In the genomic region with DNA sequence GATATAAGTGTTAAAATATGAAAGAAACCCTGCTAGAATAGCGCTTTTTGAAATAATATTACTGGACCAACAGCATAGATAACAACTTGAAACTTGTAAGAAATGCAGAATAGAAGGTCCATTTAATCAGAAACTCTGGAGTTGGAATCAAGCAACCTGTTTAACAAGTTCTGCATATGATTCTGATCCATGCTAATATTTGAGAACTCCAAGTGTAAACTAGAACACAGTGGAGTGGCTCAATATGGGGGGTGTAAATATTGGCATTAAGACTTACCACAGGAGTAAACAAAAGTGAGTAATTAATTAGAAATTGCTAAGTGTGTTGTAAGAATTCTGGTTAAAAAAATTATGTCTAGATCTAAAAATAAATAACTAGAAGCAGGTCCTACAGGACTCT, we compare ENCODE assay signal across 17 cellular contexts.
DNase-seq lines count a peak whose midpoint lies in the region; ATAC-seq, FAIRE-seq and TF ChIP-seq lines count a peak whose summit lies in the region.
"Had no signal": no experiment of that assay in that cellular context is flagged by ENCODE, and none has a peak within 500 bp of the region (broad histone marks: within the 10 kb centered on the region; RNA-seq: fewer than 3 reads in every experiment).

No MANE protein-coding gene starts in this region.

- no peaks in the 10 kb centered on the region for H3K27me3 Mint-ChIP-seq in GM23338 (ENCODE audit: insufficient read depth, low read depth, poor library complexity)
- H3K27me3 Mint-ChIP-seq: CD4-positive, alpha-beta T cell had no signal

- ATAC-seq in GM23338 (no peak), GM21619 (IDR thresholded peaks at IDR 0.05; ENCODE audit: unreplicated experiment) (no peak)
- ATAC-seq: A549 had no signal

- TF ChIP-seq CTCF in 22Rv1 (IDR thresholded peaks at IDR 0.05) = no peak
- no peak for TF ChIP-seq CTCF in GM23338 (conservative IDR thresholded peaks at IDR 0.05; ENCODE audit: low read depth in 2 of 2)
- TF ChIP-seq CTCF in bronchial epithelial cell (IDR thresholded peaks at IDR 0.05; ENCODE audit: insufficient read depth, low read length, severe bottlenecking) = no peak

- H3K4me2 ChIP-seq in GM23338 = no peak overlapping the region
- H3K4me2 ChIP-seq: A549 had no signal

- H3K27ac ChIP-seq in 22Rv1 (peak overlapping the region; percentile 94), GM23338 (ENCODE audit: low read depth) (no peak overlapping the region)
- H3K27ac ChIP-seq: A549, HL-60 had no signal

- H3K4me3 ChIP-seq in GM23338 (no peak overlapping the region), bronchial epithelial cell (ENCODE audit: low read depth, low read length) (no peak overlapping the region), H7 (ENCODE audit: insufficient read depth, low read depth, low read length) (no peak overlapping the region)
- H3K4me3 ChIP-seq: A549 had no signal

- H3K4me1 Mint-ChIP-seq in GM23338 = peaks cover 24% of the 10 kb centered on the region

- H3K4me3 Mint-ChIP-seq in GM23338 = no peak overlapping the region
- H3K4me3 Mint-ChIP-seq: CD4-positive, alpha-beta T cell had no signal

- H3K27me3 ChIP-seq in GM23338 (ENCODE audit: insufficient read depth) (no peaks in the 10 kb centered on the region), bronchial epithelial cell (ENCODE audit: control insufficient read depth, insufficient read depth, low read length) (no peaks in the 10 kb centered on the region), H7 (ENCODE audit: control insufficient read depth, insufficient read depth, low read length) (no peaks in the 10 kb centered on the region)

- peaks cover 20% of the 10 kb centered on the region for H3K4me1 ChIP-seq in GM23338 (ENCODE audit: insufficient read depth)
- H3K4me1 ChIP-seq: A549, Caco-2 had no signal

- no peak overlapping the region for H2AFZ ChIP-seq in GM23338

- DNase-seq in GM23338 (ENCODE audit: low spot score) (no peak), NCI-H510A treated with DMSO at 0.1 percent for 48 hours (lab: John Stamatoyannopoulos, UW) (peak; percentile 38), bronchial epithelial cell (ENCODE audit: low read depth) (peak; percentile 26), H7 (no peak), kidney tubule cell (ENCODE audit: low spot score) (no peak)
- no peak for DNase-seq in central memory CD4-positive, alpha-beta T cell
- DNase-seq: AML-193; Caco-2; CD4-positive, alpha-beta T cell; DMS79 treated with DMSO at 0.1 percent for 48 hours; GF-D8; HCEC 1CT had no signal

- H3K36me3 ChIP-seq in GM23338 (ENCODE audit: insufficient read depth) = no peaks in the 10 kb centered on the region
- H3K36me3 ChIP-seq in bronchial epithelial cell (ENCODE audit: control insufficient read depth, insufficient read depth, low read length) = no peaks in the 10 kb centered on the region
- H3K36me3 ChIP-seq in H7 (replicated peaks; ENCODE audit: control insufficient read depth, insufficient read depth, low read length) = no peaks in the 10 kb centered on the region

- H3K79me2 ChIP-seq in GM23338 (replicated peaks; ENCODE audit: insufficient read depth) = no peaks in the 10 kb centered on the region

- H3K27ac Mint-ChIP-seq in GM23338 = peak overlapping the region; percentile 36
- H3K27ac Mint-ChIP-seq: CD4-positive, alpha-beta T cell had no signal

- H3F3A ChIP-seq in GM23338 (replicated peaks; ENCODE audit: low read depth) = no peaks in the 10 kb centered on the region

- no peaks in the 10 kb centered on the region for H3K9me3 Mint-ChIP-seq in GM23338
- H3K9me3 Mint-ChIP-seq: CD4-positive, alpha-beta T cell had no signal

- no peaks in the 10 kb centered on the region for H3K9me2 ChIP-seq in GM23338 (ENCODE audit: insufficient read depth)

- no peaks in the 10 kb centered on the region for H3K36me3 Mint-ChIP-seq in GM23338 (ENCODE audit: low read depth)

- FAIRE-seq in bronchial epithelial cell (lab: Jason Lieb, UNC) = no peak
- FAIRE-seq: A549, D721Med had no signal

- H4K20me1 ChIP-seq in GM23338 (replicated peaks; ENCODE audit: insufficient read depth) = no peaks in the 10 kb centered on the region

TF ChIP-seq in GM23338, 12 proteins besides CTCF, POLR2A, EP300 and RAD21 (continues in another document):
- TF ChIP-seq ZNF462 (CRISPR knock-in tag; IDR thresholded peaks at IDR 0.05) (no peak), STAT1 (IDR thresholded peaks at IDR 0.05; ENCODE audit: unreplicated experiment) (no peak), EZH2 (IDR thresholded peaks at IDR 0.05; ENCODE audit: low read depth, unreplicated experiment) (no peak), ZNF114 (CRISPR knock-in tag; IDR thresholded peaks at IDR 0.05) (no peak), ZNF331 (CRISPR knock-in tag; IDR thresholded peaks at IDR 0.05; ENCODE audit: low read depth) (no peak), EZH2phosphoT487 (IDR thresholded peaks at IDR 0.05; ENCODE audit: unreplicated experiment) (no peak)

Comparison
In these comparisons a context has a peak if more than half of its experiments do, and no peak if none do; other contexts are left out.
1. DNase-seq: peak in NCI-H510A treated with DMSO at 0.1 percent for 48 hours (single experiment) and bronchial epithelial cell (single experiment); none in GM23338 (single experiment), H7 (single experiment), central memory CD4-positive, alpha-beta T cell (single experiment) and kidney tubule cell (single experiment).